24 cellular contexts compared by ENCODE assay signal in genomic region chr5:136098171-136098570, GRCh38.
"Had no signal": no experiment of that assay in that cellular context is flagged by ENCODE, and none has a peak within 500 bp of the region (broad histone marks: within the 10 kb centered on the region; RNA-seq: fewer than 3 reads in every experiment).

No MANE protein-coding gene starts in this region.

- H3K27me3 ChIP-seq: esophagus squamous epithelium, right atrium auricular region, stomach, thyroid gland had no signal

- DNase-seq: dermis blood vessel endothelial cell; effector memory CD4-positive, alpha-beta T cell; erythroblast; esophagus squamous epithelium; left cardiac atrium; left lung; mesenchymal stem cell; midbrain; naive thymus-derived CD4-positive, alpha-beta T cell; nephron progenitor cell; nucleus accumbens; stimulated activated CD4-positive, alpha-beta T cell treated with anti-CD3 and anti-CD28 coated beads, Interleukin-12 subunit alpha, Interleukin-12 subunit beta, amount 100 ng/mL, for 4 hours; stimulated activated CD4-positive, alpha-beta T cell treated with anti-CD3 and anti-CD28 coated beads, Interleukin-2, amount 100 ng/mL, for 24 hours; stimulated activated CD4-positive, alpha-beta T cell treated with anti-CD3 and anti-CD28 coated beads, Interleukin-4, amount 100 ng/mL, for 24 hours; stimulated activated naive CD4-positive, alpha-beta T cell treated with Interleukin-2 at 50 U/mL for 16 hours; stomach; thyroid gland had no signal

- H3K9me3 Mint-ChIP-seq: naive thymus-derived CD4-positive, alpha-beta T cell; nephron progenitor cell; stimulated activated effector memory CD8-positive, alpha-beta T cell treated with anti-CD3 and anti-CD28 coated beads, Interleukin-12 subunit alpha, Interleukin-12 subunit beta, amount 100 ng/mL, for 72 hours; type B pancreatic cell had no signal

- H3K4me2 ChIP-seq: smooth muscle cell had no signal

- ATAC-seq: left cardiac atrium; left lung; naive thymus-derived CD4-positive, alpha-beta T cell; sciatic nerve; stimulated activated effector memory CD8-positive, alpha-beta T cell treated with anti-CD3 and anti-CD28 coated beads, Interleukin-12 subunit alpha, Interleukin-12 subunit beta, amount 100 ng/mL, for 72 hours had no signal

- H3K4me3 ChIP-seq: coronary artery, esophagus squamous epithelium, left lung, prostate gland, right atrium auricular region, smooth muscle cell, stomach, thyroid gland had no signal

- H3K27ac Mint-ChIP-seq: naive thymus-derived CD4-positive, alpha-beta T cell; nephron progenitor cell; stimulated activated effector memory CD8-positive, alpha-beta T cell treated with anti-CD3 and anti-CD28 coated beads, Interleukin-12 subunit alpha, Interleukin-12 subunit beta, amount 100 ng/mL, for 72 hours; type B pancreatic cell had no signal

- H3K4me1 ChIP-seq: prostate gland, right atrium auricular region had no signal

- H3K9me3 ChIP-seq: esophagus squamous epithelium, left lung, prostate gland, right atrium auricular region, stomach, thyroid gland had no signal

- H3K36me3 ChIP-seq: esophagus squamous epithelium, left lung, prostate gland, right atrium auricular region, stomach, thyroid gland had no signal

- H3K36me3 Mint-ChIP-seq: naive thymus-derived CD4-positive, alpha-beta T cell; stimulated activated effector memory CD8-positive, alpha-beta T cell treated with anti-CD3 and anti-CD28 coated beads, Interleukin-12 subunit alpha, Interleukin-12 subunit beta, amount 100 ng/mL, for 72 hours; type B pancreatic cell had no signal

- H3K4me3 Mint-ChIP-seq: naive thymus-derived CD4-positive, alpha-beta T cell; nephron progenitor cell; stimulated activated effector memory CD8-positive, alpha-beta T cell treated with anti-CD3 and anti-CD28 coated beads, Interleukin-12 subunit alpha, Interleukin-12 subunit beta, amount 100 ng/mL, for 72 hours; type B pancreatic cell had no signal

- H3K27ac ChIP-seq: coronary artery, esophagus squamous epithelium, left lung, prostate gland, right atrium auricular region, stomach, thyroid gland had no signal

- H3K4me1 Mint-ChIP-seq: naive thymus-derived CD4-positive, alpha-beta T cell; nephron progenitor cell; stimulated activated effector memory CD8-positive, alpha-beta T cell treated with anti-CD3 and anti-CD28 coated beads, Interleukin-12 subunit alpha, Interleukin-12 subunit beta, amount 100 ng/mL, for 72 hours had no signal
